ENCODE assay signal across 1 cellular context in genomic region chr19:47243776-47244547, GRCh38.
A peak's percentile ranks its signal among the peaks of the same experiment; 100 is the strongest.
TF ChIP-seq lines count a peak whose summit lies in the region.

No MANE protein-coding gene starts in this region.

TF ChIP-seq in HEK293, 187 proteins besides CTCF, POLR2A, EP300 and RAD21 (continued from another document and continues in another):
- peak; percentile 91 for TF ChIP-seq ZBTB11 (tag by site-specific recombination; conservative IDR thresholded peaks at IDR 0.05; ENCODE audit: low read depth)
- TF ChIP-seq, protein P1, sequence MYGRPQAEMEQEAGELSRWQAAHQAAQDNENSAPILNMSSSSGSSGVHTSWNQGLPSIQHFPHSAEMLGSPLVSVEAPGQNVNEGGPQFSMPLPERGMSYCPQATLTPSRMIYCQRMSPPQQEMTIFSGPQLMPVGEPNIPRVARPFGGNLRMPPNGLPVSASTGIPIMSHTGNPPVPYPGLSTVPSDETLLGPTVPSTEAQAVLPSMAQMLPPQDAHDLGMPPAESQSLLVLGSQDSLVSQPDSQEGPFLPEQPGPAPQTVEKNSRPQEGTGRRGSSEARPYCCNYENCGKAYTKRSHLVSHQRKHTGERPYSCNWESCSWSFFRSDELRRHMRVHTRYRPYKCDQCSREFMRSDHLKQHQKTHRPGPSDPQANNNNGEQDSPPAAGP (tag by site-specific recombination; IDR thresholded peaks at IDR 0.05) = peak; percentile 90
- peak; percentile 95 for TF ChIP-seq ZNF366 (tag by site-specific recombination; conservative IDR thresholded peaks at IDR 0.05)
- TF ChIP-seq ZNF624 (tag by site-specific recombination; IDR thresholded peaks at IDR 0.05) = no peak
- TF ChIP-seq, protein P2, sequence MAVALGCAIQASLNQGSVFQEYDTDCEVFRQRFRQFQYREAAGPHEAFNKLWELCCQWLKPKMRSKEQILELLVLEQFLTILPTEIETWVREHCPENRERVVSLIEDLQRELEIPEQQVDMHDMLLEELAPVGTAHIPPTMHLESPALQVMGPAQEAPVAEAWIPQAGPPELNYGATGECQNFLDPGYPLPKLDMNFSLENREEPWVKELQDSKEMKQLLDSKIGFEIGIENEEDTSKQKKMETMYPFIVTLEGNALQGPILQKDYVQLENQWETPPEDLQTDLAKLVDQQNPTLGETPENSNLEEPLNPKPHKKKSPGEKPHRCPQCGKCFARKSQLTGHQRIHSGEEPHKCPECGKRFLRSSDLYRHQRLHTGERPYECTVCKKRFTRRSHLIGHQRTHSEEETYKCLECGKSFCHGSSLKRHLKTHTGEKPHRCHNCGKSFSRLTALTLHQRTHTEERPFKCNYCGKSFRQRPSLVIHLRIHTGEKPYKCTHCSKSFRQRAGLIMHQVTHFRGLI (tag by site-specific recombination; IDR thresholded peaks at IDR 0.05) = peak; percentile 86
- TF ChIP-seq ZIC2 (tag by site-specific recombination; IDR thresholded peaks at IDR 0.05) = peak; percentile 54; the same call in 1 of the 2 replicates
- peak; percentile 78; the same call in 1 of the 2 replicates for TF ChIP-seq ZNF138 (tag by site-specific recombination; IDR thresholded peaks at IDR 0.05; ENCODE audit: borderline replicate concordance)
- TF ChIP-seq KLF7 (tag by site-specific recombination; IDR thresholded peaks at IDR 0.05; ENCODE audit: borderline replicate concordance) = peak; percentile 80
- no peak for TF ChIP-seq ZNF549 (tag by site-specific recombination; IDR thresholded peaks at IDR 0.05)
- peak; percentile 90 for TF ChIP-seq BCL11B (tag by site-specific recombination; IDR thresholded peaks at IDR 0.05; ENCODE audit: low read depth)
- TF ChIP-seq, protein P3, sequence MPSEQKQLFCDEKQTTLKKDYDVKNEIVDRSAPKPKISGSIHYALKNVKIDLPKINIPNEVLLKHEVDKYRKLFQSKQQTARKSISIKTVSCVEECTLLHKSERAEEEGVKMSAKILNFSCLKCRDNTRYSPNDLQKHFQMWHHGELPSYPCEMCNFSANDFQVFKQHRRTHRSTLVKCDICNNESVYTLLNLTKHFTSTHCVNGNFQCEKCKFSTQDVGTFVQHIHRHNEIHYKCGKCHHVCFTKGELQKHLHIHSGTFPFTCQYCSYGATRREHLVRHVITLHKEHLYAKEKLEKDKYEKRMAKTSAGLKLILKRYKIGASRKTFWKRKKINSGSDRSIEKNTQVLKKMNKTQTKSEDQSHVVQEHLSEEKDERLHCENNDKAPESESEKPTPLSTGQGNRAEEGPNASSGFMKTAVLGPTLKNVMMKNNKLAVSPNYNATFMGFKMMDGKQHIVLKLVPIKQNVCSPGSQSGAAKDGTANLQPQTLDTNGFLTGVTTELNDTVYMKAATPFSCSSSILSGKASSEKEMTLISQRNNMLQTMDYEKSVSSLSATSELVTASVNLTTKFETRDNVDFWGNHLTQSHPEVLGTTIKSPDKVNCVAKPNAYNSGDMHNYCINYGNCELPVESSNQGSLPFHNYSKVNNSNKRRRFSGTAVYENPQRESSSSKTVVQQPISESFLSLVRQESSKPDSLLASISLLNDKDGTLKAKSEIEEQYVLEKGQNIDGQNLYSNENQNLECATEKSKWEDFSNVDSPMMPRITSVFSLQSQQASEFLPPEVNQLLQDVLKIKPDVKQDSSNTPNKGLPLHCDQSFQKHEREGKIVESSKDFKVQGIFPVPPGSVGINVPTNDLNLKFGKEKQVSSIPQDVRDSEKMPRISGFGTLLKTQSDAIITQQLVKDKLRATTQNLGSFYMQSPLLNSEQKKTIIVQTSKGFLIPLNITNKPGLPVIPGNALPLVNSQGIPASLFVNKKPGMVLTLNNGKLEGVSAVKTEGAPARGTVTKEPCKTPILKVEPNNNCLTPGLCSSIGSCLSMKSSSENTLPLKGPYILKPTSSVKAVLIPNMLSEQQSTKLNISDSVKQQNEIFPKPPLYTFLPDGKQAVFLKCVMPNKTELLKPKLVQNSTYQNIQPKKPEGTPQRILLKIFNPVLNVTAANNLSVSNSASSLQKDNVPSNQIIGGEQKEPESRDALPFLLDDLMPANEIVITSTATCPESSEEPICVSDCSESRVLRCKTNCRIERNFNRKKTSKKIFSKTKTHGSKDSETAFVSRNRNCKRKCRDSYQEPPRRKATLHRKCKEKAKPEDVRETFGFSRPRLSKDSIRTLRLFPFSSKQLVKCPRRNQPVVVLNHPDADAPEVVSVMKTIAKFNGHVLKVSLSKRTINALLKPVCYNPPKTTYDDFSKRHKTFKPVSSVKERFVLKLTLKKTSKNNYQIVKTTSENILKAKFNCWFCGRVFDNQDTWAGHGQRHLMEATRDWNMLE (tag by site-specific recombination; conservative IDR thresholded peaks at IDR 0.05; ENCODE audit: low read depth) = 0 out of 2 replicates have a peak, but pooled peaks have one; percentile 44
- no peak for TF ChIP-seq ZNF157 (tag by site-specific recombination; IDR thresholded peaks at IDR 0.05)
- peak; percentile 64; the same call in 1 of the 2 replicates for TF ChIP-seq ZBTB7A (tag by site-specific recombination; IDR thresholded peaks at IDR 0.05; ENCODE audit: low read depth)
- TF ChIP-seq, protein P4, sequence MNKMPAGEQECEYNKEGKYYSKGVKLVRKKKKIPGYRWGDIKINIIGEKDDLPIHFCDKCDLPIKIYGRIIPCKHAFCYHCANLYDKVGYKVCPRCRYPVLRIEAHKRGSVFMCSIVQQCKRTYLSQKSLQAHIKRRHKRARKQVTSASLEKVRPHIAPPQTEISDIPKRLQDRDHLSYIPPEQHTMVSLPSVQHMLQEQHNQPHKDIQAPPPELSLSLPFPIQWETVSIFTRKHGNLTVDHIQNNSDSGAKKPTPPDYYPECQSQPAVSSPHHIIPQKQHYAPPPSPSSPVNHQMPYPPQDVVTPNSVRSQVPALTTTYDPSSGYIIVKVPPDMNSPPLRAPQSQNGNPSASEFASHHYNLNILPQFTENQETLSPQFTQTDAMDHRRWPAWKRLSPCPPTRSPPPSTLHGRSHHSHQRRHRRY (tag by site-specific recombination; IDR thresholded peaks at IDR 0.05) = no peak
- peak; percentile 88; the same call in 1 of the 2 replicates for TF ChIP-seq ZNF777 (tag by site-specific recombination; IDR thresholded peaks at IDR 0.05; ENCODE audit: borderline replicate concordance)
- TF ChIP-seq PRDM1 (tag by site-specific recombination; IDR thresholded peaks at IDR 0.05) = peak; percentile 88
- TF ChIP-seq ZNF626 (tag by site-specific recombination; IDR thresholded peaks at IDR 0.05) = no peak
- peak; percentile 85 for TF ChIP-seq ZFHX2 (tag by site-specific recombination; conservative IDR thresholded peaks at IDR 0.05)
- TF ChIP-seq ZNF311 (tag by site-specific recombination; IDR thresholded peaks at IDR 0.05; ENCODE audit: borderline replicate concordance) = no peak
- TF ChIP-seq GLI4 (tag by site-specific recombination; IDR thresholded peaks at IDR 0.05) = peak; percentile 97
- peak; percentile 81 for TF ChIP-seq OSR2 (tag by site-specific recombination; IDR thresholded peaks at IDR 0.05)
- TF ChIP-seq ZNF530 (tag by site-specific recombination; IDR thresholded peaks at IDR 0.05; ENCODE audit: low read depth) = no peak
- TF ChIP-seq ZBTB17 (tag by site-specific recombination; IDR thresholded peaks at IDR 0.05) = peak; percentile 90
- TF ChIP-seq, protein P5, sequence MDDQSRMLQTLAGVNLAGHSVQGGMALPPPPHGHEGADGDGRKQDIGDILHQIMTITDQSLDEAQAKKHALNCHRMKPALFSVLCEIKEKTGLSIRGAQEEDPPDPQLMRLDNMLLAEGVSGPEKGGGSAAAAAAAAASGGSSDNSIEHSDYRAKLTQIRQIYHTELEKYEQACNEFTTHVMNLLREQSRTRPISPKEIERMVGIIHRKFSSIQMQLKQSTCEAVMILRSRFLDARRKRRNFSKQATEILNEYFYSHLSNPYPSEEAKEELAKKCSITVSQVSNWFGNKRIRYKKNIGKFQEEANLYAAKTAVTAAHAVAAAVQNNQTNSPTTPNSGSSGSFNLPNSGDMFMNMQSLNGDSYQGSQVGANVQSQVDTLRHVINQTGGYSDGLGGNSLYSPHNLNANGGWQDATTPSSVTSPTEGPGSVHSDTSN (CRISPR knock-in tag; IDR thresholded peaks at IDR 0.05) = no peak
- peak; percentile 92 for TF ChIP-seq SP7 (tag by site-specific recombination; IDR thresholded peaks at IDR 0.05)
- TF ChIP-seq ZNF2 (tag by site-specific recombination; IDR thresholded peaks at IDR 0.05) = peak; percentile 73
- TF ChIP-seq SCRT1 (tag by site-specific recombination; IDR thresholded peaks at IDR 0.05; ENCODE audit: borderline replicate concordance) = peak; percentile 11; the same call in 1 of the 2 replicates
- TF ChIP-seq ZNF585B (tag by site-specific recombination; IDR thresholded peaks at IDR 0.05) = no peak; the same call in 1 of the 2 replicates
- TF ChIP-seq ZNF510 (tag by site-specific recombination; IDR thresholded peaks at IDR 0.05; ENCODE audit: insufficient replicate concordance) = no peak
- TF ChIP-seq, protein P6, sequence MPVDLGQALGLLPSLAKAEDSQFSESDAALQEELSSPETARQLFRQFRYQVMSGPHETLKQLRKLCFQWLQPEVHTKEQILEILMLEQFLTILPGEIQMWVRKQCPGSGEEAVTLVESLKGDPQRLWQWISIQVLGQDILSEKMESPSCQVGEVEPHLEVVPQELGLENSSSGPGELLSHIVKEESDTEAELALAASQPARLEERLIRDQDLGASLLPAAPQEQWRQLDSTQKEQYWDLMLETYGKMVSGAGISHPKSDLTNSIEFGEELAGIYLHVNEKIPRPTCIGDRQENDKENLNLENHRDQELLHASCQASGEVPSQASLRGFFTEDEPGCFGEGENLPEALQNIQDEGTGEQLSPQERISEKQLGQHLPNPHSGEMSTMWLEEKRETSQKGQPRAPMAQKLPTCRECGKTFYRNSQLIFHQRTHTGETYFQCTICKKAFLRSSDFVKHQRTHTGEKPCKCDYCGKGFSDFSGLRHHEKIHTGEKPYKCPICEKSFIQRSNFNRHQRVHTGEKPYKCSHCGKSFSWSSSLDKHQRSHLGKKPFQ (tag by site-specific recombination; IDR thresholded peaks at IDR 0.05) = no peak
- peak; percentile 91 for TF ChIP-seq PATZ1 (tag by site-specific recombination; IDR thresholded peaks at IDR 0.05)
- no peak for TF ChIP-seq ZNF558 (tag by site-specific recombination; IDR thresholded peaks at IDR 0.05)
- 0 out of 2 replicates have a peak, but pooled peaks have one; percentile 61 for TF ChIP-seq ZNF23 (tag by site-specific recombination; IDR thresholded peaks at IDR 0.05; ENCODE audit: borderline replicate concordance)
- TF ChIP-seq ZNF112 (tag by site-specific recombination; IDR thresholded peaks at IDR 0.05) = no peak
- peak; percentile 83 for TF ChIP-seq PRDM4 (tag by site-specific recombination; IDR thresholded peaks at IDR 0.05)
- TF ChIP-seq ZNF561 (tag by site-specific recombination; IDR thresholded peaks at IDR 0.05; ENCODE audit: borderline replicate concordance) = peak; percentile 90; the same call in 1 of the 2 replicates
- no peak; the same call in 1 of the 2 replicates for TF ChIP-seq ZBTB48 (tag by site-specific recombination; IDR thresholded peaks at IDR 0.05)
- TF ChIP-seq TRIM28 (IDR thresholded peaks at IDR 0.05; ENCODE audit: borderline replicate concordance, low read length) = 0 out of 2 replicates have a peak, but pooled peaks have one; percentile 62
- no peak for TF ChIP-seq ZNF707 (tag by site-specific recombination; IDR thresholded peaks at IDR 0.05)
- peak; percentile 81; the same call in 1 of the 2 replicates for TF ChIP-seq HOXD13 (CRISPR knock-in tag; IDR thresholded peaks at IDR 0.05; ENCODE audit: borderline replicate concordance)
